ENCODE assay signal across 1 cellular context in genomic region chr3:44995142-44995770, GRCh38.
TF ChIP-seq lines count a peak whose summit lies in the region.

No MANE protein-coding gene starts in this region.

TF ChIP-seq in IMR-90, 13 proteins besides CTCF, POLR2A, EP300 and RAD21 (continued from another document):
- TF ChIP-seq BHLHE40 (IDR thresholded peaks at IDR 0.05; ENCODE audit: low read depth, low read length) (no peak), RFX5 (IDR thresholded peaks at IDR 0.05; ENCODE audit: low read depth, low read length) (no peak), SMC3 (IDR thresholded peaks at IDR 0.05; ENCODE audit: low read depth, low read length) (no peak)
